Comparison of ENCODE assay signal across 19 cellular contexts in the genomic region with DNA sequence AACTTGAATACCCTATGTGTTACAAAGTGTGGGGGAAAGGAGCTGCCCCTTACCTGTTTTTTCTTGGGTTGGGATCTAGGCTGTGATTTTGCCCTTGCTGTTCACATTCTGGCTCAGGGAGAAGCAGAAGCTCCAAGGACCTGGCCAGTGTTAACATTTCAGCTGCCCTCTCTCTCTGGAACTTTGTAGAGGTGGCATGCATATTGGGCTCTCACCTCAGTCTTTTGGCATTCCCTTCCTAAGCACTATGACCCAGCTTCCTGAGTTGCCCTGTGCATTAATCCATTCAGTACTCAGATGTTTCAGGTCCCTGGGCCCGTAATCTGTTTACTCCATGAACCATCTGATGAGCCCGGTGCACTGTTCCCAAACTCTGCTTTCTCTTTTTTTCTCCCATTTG. TPM values are rescaled to one million over a fixed set of nuclear protein-coding genes. Genes with fewer than 3 reads are reported as not detected.
A peak's percentile ranks its signal among the peaks of the same experiment; 100 is the strongest.
DNase-seq lines count a peak whose midpoint lies in the region; ATAC-seq and TF ChIP-seq lines count a peak whose summit lies in the region.
"Had no signal": no experiment of that assay in that cellular context is flagged by ENCODE, and none has a peak within 500 bp of the region (broad histone marks: within the 10 kb centered on the region; RNA-seq: fewer than 3 reads in every experiment).

No MANE protein-coding gene starts in this region.

- H3K4ac ChIP-seq in IMR-90 (ENCODE audit: low read depth, low read length): no peak overlapping the region

- H3K27me3 Mint-ChIP-seq in effector memory CD8-positive, alpha-beta T cell: no peaks in the 10 kb centered on the region
- no peaks in the 10 kb centered on the region for H3K27me3 Mint-ChIP-seq in stimulated activated memory B cell treated with anti-CD40 and anti-IgM and Interleukin-4, amounts not matched to agents 10 μg/mL and 1 μg/mL and 100 μg/mL, for 72 hours
- no peaks in the 10 kb centered on the region for H3K27me3 Mint-ChIP-seq in stimulated activated naive CD8-positive, alpha-beta T cell treated with anti-CD3 and anti-CD28 coated beads, Interleukin-15, amount 100 ng/mL, for 72 hours

- no peak for DNase-seq in left ventricle myocardium superior
- no peak for DNase-seq in right cardiac atrium
- no peak for DNase-seq in IMR-90
- DNase-seq in effector memory CD8-positive, alpha-beta T cell: no peak
- DNase-seq in LoVo (ENCODE audit: low spot score): no peak
- no peak for DNase-seq in stimulated activated naive CD8-positive, alpha-beta T cell treated with anti-CD3 and anti-CD28 coated beads, Interleukin-15, amount 100 ng/mL, for 72 hours
- DNase-seq: C1 segment of cervical spinal cord, DMS79 treated with DMSO at 0.1 percent for 48 hours, GM23248, KBM-7, NCI-H1417 treated with DMSO at 0.1 percent for 48 hours, NCI-H187 treated with DMSO at 0.1 percent for 48 hours, NCI-H2227 treated with DMSO at 0.1 percent for 48 hours, NCI-H510A treated with DMSO at 0.1 percent for 48 hours, NCI-H774, PC-3 had no signal

- H3K27me3 ChIP-seq in right cardiac atrium (ENCODE audit: control insufficient read depth, insufficient read depth) (no peaks in the 10 kb centered on the region), IMR-90 (ENCODE audit: control insufficient read depth, insufficient read depth, low read length) (no peaks in the 10 kb centered on the region)
- H3K27me3 ChIP-seq: SJSA1 had no signal

- H2AK5ac ChIP-seq in IMR-90 (ENCODE audit: low read depth, low read length): no peak overlapping the region; the same call in 1 of the 2 replicates

- no peak overlapping the region for H2BK20ac ChIP-seq in IMR-90 (ENCODE audit: low read depth, low read length)

- TF ChIP-seq RAD21 in IMR-90 (IDR thresholded peaks at IDR 0.05; ENCODE audit: low read length): no peak

- CTCF ChIA-PET in IMR-90 (lab: Yijun Ruan, JAX): interaction anchor here (1.2 kb wide), 1 partner anchor 194 kb away, joined by 3 read pairs; no protein-coding TSS in a partner anchor

- H3K79me1 ChIP-seq in IMR-90 (ENCODE audit: low read depth in 1 of 2, low read length in 2 of 2): peaks cover 45 to 61% of the 10 kb centered on the region in 2 experiments

- no peaks in the 10 kb centered on the region for H3K36me3 Mint-ChIP-seq in effector memory CD8-positive, alpha-beta T cell (ENCODE audit: insufficient read depth)
- H3K36me3 Mint-ChIP-seq in stimulated activated memory B cell treated with anti-CD40 and anti-IgM and Interleukin-4, amounts not matched to agents 10 μg/mL and 1 μg/mL and 100 μg/mL, for 72 hours: peaks cover 19% of the 10 kb centered on the region

- intact Hi-C loops in left ventricle myocardium superior (cut with micrococcal nuclease): no loop called here
- intact Hi-C loops in right cardiac atrium (cut with DNase I): no loop called here
- intact Hi-C loops in IMR-90 (cut with micrococcal nuclease): no loop called here

- no peak overlapping the region for H2BK5ac ChIP-seq in IMR-90 (ENCODE audit: low read depth, low read length, poor library complexity, severe bottlenecking)

- WGBS in right cardiac atrium: 79% methylated on average over 2 of the region's 2 CpGs
- WGBS in IMR-90 (ENCODE audit: extremely low coverage in 2 of 2, insufficient read length in 1 of 2), 2 experiments: 100% methylated on average over 1 of the region's 2 CpGs; no CpG with 5 or more reads in 1 of the 2 experiments

- H3K9me3 ChIP-seq in right cardiac atrium (ENCODE audit: control insufficient read depth, low read length) (no peaks in the 10 kb centered on the region), IMR-90 (ENCODE audit: control insufficient read depth, insufficient read depth, low read length) (no peaks in the 10 kb centered on the region)
- H3K9me3 ChIP-seq: SJSA1 had no signal

- H3K9ac ChIP-seq in IMR-90 (ENCODE audit: low read depth, low read length): no peak overlapping the region
- H3K9ac ChIP-seq: GM23248 had no signal

- no peak overlapping the region for H2BK120ac ChIP-seq in IMR-90 (ENCODE audit: low read depth, low read length)

- H3K23ac ChIP-seq in IMR-90 (ENCODE audit: low read depth, low read length): no peak overlapping the region

- no peak overlapping the region for H2AK9ac ChIP-seq in IMR-90 (replicated peaks; ENCODE audit: low read depth, low read length, poor library complexity)

- H3K9me3 Mint-ChIP-seq in effector memory CD8-positive, alpha-beta T cell: no peaks in the 10 kb centered on the region
- H3K9me3 Mint-ChIP-seq in stimulated activated memory B cell treated with anti-CD40 and anti-IgM and Interleukin-4, amounts not matched to agents 10 μg/mL and 1 μg/mL and 100 μg/mL, for 72 hours: peaks cover 3% of the 10 kb centered on the region
- no peaks in the 10 kb centered on the region for H3K9me3 Mint-ChIP-seq in stimulated activated naive CD8-positive, alpha-beta T cell treated with anti-CD3 and anti-CD28 coated beads, Interleukin-15, amount 100 ng/mL, for 72 hours

- H2BK15ac ChIP-seq in IMR-90 (ENCODE audit: low read depth, low read length): peak overlapping the region; percentile 3; the same call in 1 of the 3 replicates

- H3K4me2 ChIP-seq in IMR-90 (ENCODE audit: low read depth, low read length): no peak overlapping the region

- H3K27ac Mint-ChIP-seq in effector memory CD8-positive, alpha-beta T cell: peak overlapping the region; percentile 46 to 75
- peak overlapping the region; percentile 17 for H3K27ac Mint-ChIP-seq in stimulated activated memory B cell treated with anti-CD40 and anti-IgM and Interleukin-4, amounts not matched to agents 10 μg/mL and 1 μg/mL and 100 μg/mL, for 72 hours
- H3K27ac Mint-ChIP-seq in stimulated activated naive CD8-positive, alpha-beta T cell treated with anti-CD3 and anti-CD28 coated beads, Interleukin-15, amount 100 ng/mL, for 72 hours: peak overlapping the region in 1 of 2 donors; percentile 22

- H3K14ac ChIP-seq in IMR-90 (replicated peaks; ENCODE audit: low read depth, low read length): 0 out of 2 replicates have a peak overlapping the region, but pooled peaks have one; percentile 8

- no peak for TF ChIP-seq POLR2A in IMR-90 (IDR thresholded peaks at IDR 0.05; ENCODE audit: low read depth, low read length)

- H4K91ac ChIP-seq in IMR-90 (ENCODE audit: insufficient read depth, low read depth, low read length): peak overlapping the region; percentile 49; the same call in 1 of the 2 replicates

- in situ Hi-C loops in IMR-90 (cut with MboI; ENCODE audit: low sequenced_read_pairs): no loop called here

- POLR2A ChIA-PET in IMR-90 (lab: Charles Lee; ENCODE audit: unreplicated experiment): no interaction called here

- dilution Hi-C loops in IMR-90 (cut with HindIII; ENCODE audit: low sequenced_read_pairs, unreplicated experiment): no loop called here

- H4K20me1 ChIP-seq in IMR-90 (ENCODE audit: insufficient read depth, low read length): no peaks in the 10 kb centered on the region

- no peak overlapping the region for H3K18ac ChIP-seq in IMR-90 (ENCODE audit: low read depth, low read length)

- H3K4me1 Mint-ChIP-seq in effector memory CD8-positive, alpha-beta T cell (ENCODE audit: low read depth in 2 of 2): peaks cover 23 to 30% of the 10 kb centered on the region in 2 donors
- H3K4me1 Mint-ChIP-seq in stimulated activated memory B cell treated with anti-CD40 and anti-IgM and Interleukin-4, amounts not matched to agents 10 μg/mL and 1 μg/mL and 100 μg/mL, for 72 hours: peaks cover 70% of the 10 kb centered on the region
- H3K4me1 Mint-ChIP-seq in stimulated activated naive CD8-positive, alpha-beta T cell treated with anti-CD3 and anti-CD28 coated beads, Interleukin-15, amount 100 ng/mL, for 72 hours: peaks cover 76% of the 10 kb centered on the region

- ATAC-seq in left ventricle myocardium superior: peak; percentile 56
- no peak for ATAC-seq in right cardiac atrium
- ATAC-seq in IMR-90 (ENCODE audit: low read depth): no peak
- ATAC-seq in effector memory CD8-positive, alpha-beta T cell (replicated peaks): no peak
- no peak for ATAC-seq in stimulated activated memory B cell treated with anti-CD40 and anti-IgM and Interleukin-4, amounts not matched to agents 10 μg/mL and 1 μg/mL and 100 μg/mL, for 72 hours
- ATAC-seq in stimulated activated naive CD8-positive, alpha-beta T cell treated with anti-CD3 and anti-CD28 coated beads, Interleukin-15, amount 100 ng/mL, for 72 hours: no peak
- ATAC-seq: PC-3 had no signal

- TF ChIP-seq CTCF in IMR-90 (conservative IDR thresholded peaks at IDR 0.05; ENCODE audit: low read depth, low read length): no peak

- H4K8ac ChIP-seq in IMR-90 (ENCODE audit: low read depth in 2 of 2, low read length in 2 of 2): peak overlapping the region in 1 of 2 experiments; percentile 11; a peak in 1 of 4 replicates

- no peak overlapping the region for H3K56ac ChIP-seq in IMR-90 (ENCODE audit: extremely low read depth, insufficient read depth, low read length)

- H2AFZ ChIP-seq in IMR-90 (replicated peaks; ENCODE audit: low read length, poor library complexity): no peak overlapping the region
- H2AFZ ChIP-seq: GM23248 had no signal

- H3K4me1 ChIP-seq in right cardiac atrium (ENCODE audit: control insufficient read depth, insufficient read depth, low read length) (peaks cover 3% of the 10 kb centered on the region), IMR-90 (ENCODE audit: control insufficient read depth, insufficient read depth, low read length) (peaks cover 10% of the 10 kb centered on the region)

- H3K27ac ChIP-seq in right cardiac atrium (ENCODE audit: low read length) (no peak overlapping the region), IMR-90 (ENCODE audit: insufficient read depth, low read length) (no peak overlapping the region)
- H3K27ac ChIP-seq: GM23248, RWPE1, SJSA1 had no signal

- BruUV-seq in IMR-90 (replicated peaks; lab: Mats Ljungman, UMichigan): no TSS peak

- no peak overlapping the region for H3K4me3 Mint-ChIP-seq in effector memory CD8-positive, alpha-beta T cell
- H3K4me3 Mint-ChIP-seq in stimulated activated memory B cell treated with anti-CD40 and anti-IgM and Interleukin-4, amounts not matched to agents 10 μg/mL and 1 μg/mL and 100 μg/mL, for 72 hours: no peak overlapping the region
- no peak overlapping the region for H3K4me3 Mint-ChIP-seq in stimulated activated naive CD8-positive, alpha-beta T cell treated with anti-CD3 and anti-CD28 coated beads, Interleukin-15, amount 100 ng/mL, for 72 hours

- H3K36me3 ChIP-seq in IMR-90 (ENCODE audit: control insufficient read depth, insufficient read depth, low read length): no peaks in the 10 kb centered on the region; the same call in 1 of the 2 replicates
- H3K36me3 ChIP-seq: SJSA1 had no signal

- H4K5ac ChIP-seq in IMR-90 (ENCODE audit: low read depth, low read length): no peak overlapping the region; the same call in 1 of the 2 replicates

- H3K9me1 ChIP-seq in IMR-90 (ENCODE audit: insufficient read depth, low read length): peaks cover 3% of the 10 kb centered on the region

- no peak overlapping the region for H3K4me3 ChIP-seq in right cardiac atrium (ENCODE audit: low read length)
- H3K4me3 ChIP-seq in IMR-90 (ENCODE audit: insufficient read depth, low read depth, low read length): no peak overlapping the region
- H3K4me3 ChIP-seq: GM23248, SJSA1 had no signal

RNA-seq across cellular contexts. Expression of a gene that starts 12.1 kb away (rescaled TPM):
- total RNA-seq in left ventricle myocardium superior (33.9 TPM), right cardiac atrium (10 to 100 TPM; 15.8 to 18.7 (median 16.5) TPM), IMR-90 (2012; rRNA removed) (11.5 and 18.3 TPM in 2 replicates)
- polyA plus RNA-seq in right cardiac atrium (5.1 TPM), IMR-90 (2012; rRNA removed) (6.9 and 7.5 TPM in 2 replicates)
- polyA plus RNA-seq in IMR-90 (2012; cell fraction: cytosol; rRNA removed): 2.3 and 4.8 TPM in 2 replicates
- 1.3 and 5.4 TPM in 2 replicates for polyA plus RNA-seq in IMR-90 (2012; cell fraction: nucleus; rRNA removed; ENCODE audit: low replicate concordance)
